19 cellular contexts compared by ENCODE assay signal in the genomic region with DNA sequence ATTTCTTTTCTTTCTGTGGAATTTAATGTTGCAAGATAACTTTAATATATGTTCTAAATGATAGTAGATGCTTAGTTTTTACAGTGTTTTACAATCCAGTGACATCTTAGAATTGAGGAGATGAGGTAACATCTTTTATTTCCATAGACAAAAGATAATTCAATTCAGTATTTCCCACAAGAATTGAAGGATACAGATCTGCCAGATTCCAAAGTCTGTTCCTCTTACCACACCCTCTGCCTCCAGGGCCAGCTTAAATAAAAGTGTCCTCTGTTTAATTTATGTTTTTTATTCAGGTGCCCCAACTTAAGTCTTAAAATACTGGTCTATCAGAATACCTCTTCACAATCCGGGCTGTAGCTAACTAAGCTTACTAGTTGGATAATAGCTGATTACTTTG. TPM values are rescaled to one million over a fixed set of nuclear protein-coding genes. Genes with fewer than 3 reads are reported as not detected.
DNase-seq lines count a peak whose midpoint lies in the region; ATAC-seq and TF ChIP-seq lines count a peak whose summit lies in the region.
"Had no signal": no experiment of that assay in that cellular context is flagged by ENCODE, and none has a peak within 500 bp of the region (broad histone marks: within the 10 kb centered on the region; RNA-seq: fewer than 3 reads in every experiment).

No MANE protein-coding gene starts in this region.

- H3K27me3 Mint-ChIP-seq in T-helper 2 cell treated with Interferon-gamma antibody and Interleukin-4, amounts not matched to agents 5 μg/mL and 100 μg/mL, for 36 hours (ENCODE audit: low read depth), result no peaks in the 10 kb centered on the region
- no peaks in the 10 kb centered on the region for H3K27me3 Mint-ChIP-seq in activated T-helper 1 cell treated with anti-CD3 and anti-CD28 coated beads, Interleukin-12 subunit alpha, Interleukin-12 subunit beta, Interleukin-2, Interleukin-4 antibody, amounts not matched to agents 30 ng/mL and 10 ng/mL and 1 ng/mL, durations not matched to agents 14 hours and 24 hours and 36 hours (ENCODE audit: insufficient read depth)
- H3K27me3 Mint-ChIP-seq in mesothelial cell of epicardium (ENCODE audit: low read depth), result no peaks in the 10 kb centered on the region
- H3K27me3 Mint-ChIP-seq: progenitor cell of endocrine pancreas had no signal

- H3K4me3 ChIP-seq in DND-41 (ENCODE audit: low read depth in 1 of 2, low read length in 2 of 2), result peak overlapping the region in 1 of 2 experiments; percentile 68; a peak in 2 of 4 replicates
- H3K4me3 ChIP-seq in esophagus squamous epithelium, result no peak overlapping the region
- H3K4me3 ChIP-seq: lung, skin epidermis had no signal

- H3K36me3 Mint-ChIP-seq in T-helper 2 cell treated with Interferon-gamma antibody and Interleukin-4, amounts not matched to agents 5 μg/mL and 100 μg/mL, for 36 hours (ENCODE audit: low read depth), result peaks cover 51% of the 10 kb centered on the region
- peaks cover 29% of the 10 kb centered on the region for H3K36me3 Mint-ChIP-seq in activated T-helper 1 cell treated with anti-CD3 and anti-CD28 coated beads, Interleukin-12 subunit alpha, Interleukin-12 subunit beta, Interleukin-2, Interleukin-4 antibody, amounts not matched to agents 30 ng/mL and 10 ng/mL and 1 ng/mL, durations not matched to agents 14 hours and 24 hours and 36 hours (ENCODE audit: low read depth)
- H3K36me3 Mint-ChIP-seq in mesothelial cell of epicardium, result peaks cover 22% of the 10 kb centered on the region

- 26 to 50% methylated on average over 1 of the region's 1 CpG for WGBS in esophagus squamous epithelium, 2 donors

- TF ChIP-seq CTCF in DND-41 (IDR thresholded peaks at IDR 0.05; ENCODE audit: borderline replicate concordance, extremely low read depth, low read length, poor library complexity, severe bottlenecking), result no peak
- TF ChIP-seq CTCF in mesothelial cell of epicardium (IDR thresholded peaks at IDR 0.05; ENCODE audit: unreplicated experiment), result no peak
- no peak for TF ChIP-seq CTCF in esophagus squamous epithelium (IDR thresholded peaks at IDR 0.05)

- H3K36me3 ChIP-seq in DND-41 (ENCODE audit: insufficient read depth, low read length) (peaks cover 47% of the 10 kb centered on the region), esophagus squamous epithelium (peaks cover 0 to 6% (median 0%) of the 10 kb centered on the region in 3 donors)

- peaks cover 77% of the 10 kb centered on the region for H3K4me1 ChIP-seq in DND-41 (ENCODE audit: insufficient read depth, low read length)
- H3K4me1 ChIP-seq in esophagus squamous epithelium, result peaks cover 11 to 92% (median 43%) of the 10 kb centered on the region in 3 donors

- no peak overlapping the region for H3K9ac ChIP-seq in DND-41 (ENCODE audit: low read depth, low read length)

- no peaks in the 10 kb centered on the region for H3K9me3 Mint-ChIP-seq in T-helper 2 cell treated with Interferon-gamma antibody and Interleukin-4, amounts not matched to agents 5 μg/mL and 100 μg/mL, for 36 hours
- H3K9me3 Mint-ChIP-seq in activated T-helper 1 cell treated with anti-CD3 and anti-CD28 coated beads, Interleukin-12 subunit alpha, Interleukin-12 subunit beta, Interleukin-2, Interleukin-4 antibody, amounts not matched to agents 30 ng/mL and 10 ng/mL and 1 ng/mL, durations not matched to agents 14 hours and 24 hours and 36 hours, result no peaks in the 10 kb centered on the region
- peaks cover 15% of the 10 kb centered on the region for H3K9me3 Mint-ChIP-seq in mesothelial cell of epicardium

- peak overlapping the region; percentile 57 for H3K4me3 Mint-ChIP-seq in T-helper 2 cell treated with Interferon-gamma antibody and Interleukin-4, amounts not matched to agents 5 μg/mL and 100 μg/mL, for 36 hours
- peak overlapping the region; percentile 59 for H3K4me3 Mint-ChIP-seq in activated T-helper 1 cell treated with anti-CD3 and anti-CD28 coated beads, Interleukin-12 subunit alpha, Interleukin-12 subunit beta, Interleukin-2, Interleukin-4 antibody, amounts not matched to agents 30 ng/mL and 10 ng/mL and 1 ng/mL, durations not matched to agents 14 hours and 24 hours and 36 hours
- H3K4me3 Mint-ChIP-seq in mesothelial cell of epicardium, result no peak overlapping the region

- in situ Hi-C loops in ACHN (cut with HindIII; ENCODE audit: low pct_ligation_motif_present, low pct_unique_long_range_greater_than_20kb, low sequenced_read_pairs), result no loop called here

- H2AFZ ChIP-seq in DND-41 (ENCODE audit: low read depth, low read length), result no peak overlapping the region

- H3K4me2 ChIP-seq in DND-41 (ENCODE audit: insufficient read depth, low read length), result peak overlapping the region; percentile 78

- H3K27me3 ChIP-seq in DND-41 (ENCODE audit: insufficient read depth, low read length, poor library complexity), result no peaks in the 10 kb centered on the region
- no peaks in the 10 kb centered on the region for H3K27me3 ChIP-seq in esophagus squamous epithelium

- TF ChIP-seq POLR2A in esophagus squamous epithelium (IDR thresholded peaks at IDR 0.05), result no peak

- no peak for ATAC-seq in DND-41 (ENCODE audit: insufficient read depth, low read depth)

- peaks cover 83% of the 10 kb centered on the region for H4K20me1 ChIP-seq in DND-41 (ENCODE audit: insufficient read depth, low read length)

- no peak overlapping the region for H3K27ac Mint-ChIP-seq in T-helper 2 cell treated with Interferon-gamma antibody and Interleukin-4, amounts not matched to agents 5 μg/mL and 100 μg/mL, for 36 hours
- H3K27ac Mint-ChIP-seq in activated T-helper 1 cell treated with anti-CD3 and anti-CD28 coated beads, Interleukin-12 subunit alpha, Interleukin-12 subunit beta, Interleukin-2, Interleukin-4 antibody, amounts not matched to agents 30 ng/mL and 10 ng/mL and 1 ng/mL, durations not matched to agents 14 hours and 24 hours and 36 hours, result no peak overlapping the region
- H3K27ac Mint-ChIP-seq in mesothelial cell of epicardium, result peak overlapping the region; percentile 43

- H3K4me1 Mint-ChIP-seq in T-helper 2 cell treated with Interferon-gamma antibody and Interleukin-4, amounts not matched to agents 5 μg/mL and 100 μg/mL, for 36 hours (ENCODE audit: low read depth), result peaks cover 68% of the 10 kb centered on the region
- H3K4me1 Mint-ChIP-seq in activated T-helper 1 cell treated with anti-CD3 and anti-CD28 coated beads, Interleukin-12 subunit alpha, Interleukin-12 subunit beta, Interleukin-2, Interleukin-4 antibody, amounts not matched to agents 30 ng/mL and 10 ng/mL and 1 ng/mL, durations not matched to agents 14 hours and 24 hours and 36 hours (ENCODE audit: low read depth), result peaks cover 81% of the 10 kb centered on the region
- H3K4me1 Mint-ChIP-seq in mesothelial cell of epicardium, result peaks cover 51% of the 10 kb centered on the region

- H3K9me3 ChIP-seq in DND-41 (ENCODE audit: insufficient read depth, low read length, severe bottlenecking) (no peaks in the 10 kb centered on the region), esophagus squamous epithelium (no peaks in the 10 kb centered on the region)

- no peak for DNase-seq in T-helper 2 cell treated with Interferon-gamma antibody and Interleukin-4, amounts not matched to agents 5 μg/mL and 100 μg/mL, for 36 hours (ENCODE audit: low spot score)
- DNase-seq in T-helper 2 cell (no peak), DND-41 (no peak), mesothelial cell of epicardium (ENCODE audit: low spot score in 2 of 2, unreplicated experiment in 2 of 2) (no peak), ACHN (no peak), NCI-H1105 treated with DMSO at 0.1 percent for 48 hours (lab: John Stamatoyannopoulos, UW) (no peak), esophagus squamous epithelium (lab: John Stamatoyannopoulos, UW) (no peak)
- no peak for DNase-seq in activated T-helper 1 cell treated with anti-CD3 and anti-CD28 coated beads, Interleukin-12 subunit alpha, Interleukin-12 subunit beta, Interleukin-2, Interleukin-4 antibody, amounts not matched to agents 30 ng/mL and 10 ng/mL and 1 ng/mL, durations not matched to agents 14 hours and 24 hours and 36 hours (ENCODE audit: low spot score)
- DNase-seq: 8988T; activated effector memory CD4-positive, alpha-beta T cell treated with Interleukin-2 at 50 U/mL for 16 hours; aorta; effector CD4-positive, alpha-beta T cell; EL; head of caudate nucleus; NCI-H146; NCI-H82 had no signal

- intact Hi-C loops in activated T-helper 1 cell treated with anti-CD3 and anti-CD28 coated beads, Interleukin-12 subunit alpha, Interleukin-12 subunit beta, Interleukin-2, Interleukin-4 antibody, amounts not matched to agents 30 ng/mL and 10 ng/mL and 1 ng/mL, durations not matched to agents 14 hours and 24 hours and 36 hours (cut with micrococcal nuclease), result loop anchor here (10.0 kb wide), 3 partner anchors 376 to 1146 kb away; a partner anchor contains a TSS
- intact Hi-C loops in esophagus squamous epithelium (cut with DNase I), result no loop called here

- peaks cover 100% of the 10 kb centered on the region for H3K79me2 ChIP-seq in DND-41 (ENCODE audit: insufficient read depth, low read length)

- H3K27ac ChIP-seq in DND-41 (ENCODE audit: low read length), result no peak overlapping the region
- H3K27ac ChIP-seq in esophagus squamous epithelium, result no peak overlapping the region
- H3K27ac ChIP-seq: skin epidermis had no signal

RNA-seq across cellular contexts. Expression of a gene that starts 6.5 kb away (rescaled TPM):
- 140 and 147 TPM in 2 replicates for total RNA-seq in activated T-helper 1 cell treated with anti-CD3 and anti-CD28 coated beads, Interleukin-12 subunit alpha, Interleukin-12 subunit beta, Interleukin-2, Interleukin-4 antibody, amounts not matched to agents 30 ng/mL and 10 ng/mL and 1 ng/mL, durations not matched to agents 14 hours and 24 hours and 36 hours
- total RNA-seq in mesothelial cell of epicardium, result 206 to 214 TPM (median 210 TPM) in 3 replicates
- total RNA-seq in esophagus squamous epithelium, result 100 to 1,000 TPM in 2 of 4 donors, 10 to 100 TPM in 2; 82.1 to 123 (median 93.5) TPM
